18 cellular contexts compared by ENCODE assay signal in genomic region chrX:1506916-1507315, GRCh38. TPM values are rescaled to one million over a fixed set of nuclear protein-coding genes. Genes with fewer than 3 reads are reported as not detected.
A peak's percentile ranks its signal among the peaks of the same experiment; 100 is the strongest.
DNase-seq lines count a peak whose midpoint lies in the region; ATAC-seq and TF ChIP-seq lines count a peak whose summit lies in the region.
"Had no signal": no experiment of that assay in that cellular context is flagged by ENCODE, and none has a peak within 500 bp of the region (broad histone marks: within the 10 kb centered on the region; RNA-seq: fewer than 3 reads in every experiment).

No MANE protein-coding gene starts in this region.

- H3K4me1 ChIP-seq in spleen, result peaks cover 32 to 65% (median 60%) of the 10 kb centered on the region in 6 donors

- no peak for TF ChIP-seq POLR2A in spleen (IDR thresholded peaks at IDR 0.05)

- POLR2A ChIA-PET in CD4-positive, alpha-beta T cell (lab: Charles Lee), result no interaction called here

- H3K27ac Mint-ChIP-seq in CD4-positive, alpha-beta T cell, result peak overlapping the region; percentile 76
- H3K27ac Mint-ChIP-seq in T-helper 17 cell, result peak overlapping the region; percentile 87
- H3K27ac Mint-ChIP-seq: HFFc6 had no signal

- intact Hi-C loops in CD4-positive, alpha-beta T cell (cut with DNase I, micrococcal nuclease), result no loop called here
- intact Hi-C loops in spleen (cut with DNase I; ENCODE audit: low total_unique reads), result no loop called here

- H3K4me1 Mint-ChIP-seq in CD4-positive, alpha-beta T cell (ENCODE audit: low read depth), result peaks cover 36% of the 10 kb centered on the region
- peaks cover 22% of the 10 kb centered on the region for H3K4me1 Mint-ChIP-seq in T-helper 17 cell

- no peaks in the 10 kb centered on the region for H3K9me3 ChIP-seq in CD4-positive, alpha-beta T cell (ENCODE audit: control insufficient read depth, low read length)
- H3K9me3 ChIP-seq in T-helper 17 cell (ENCODE audit: control insufficient read depth, low read length, poor library complexity, severe bottlenecking), result no peaks in the 10 kb centered on the region
- peaks cover 0 to 11% (median 0%) of the 10 kb centered on the region in 8 donors for H3K9me3 ChIP-seq in spleen

- H3K4me3 ChIP-seq in spleen, result no peak overlapping the region
- H3K4me3 ChIP-seq: PC-9 had no signal

- H3K9me3 Mint-ChIP-seq in CD4-positive, alpha-beta T cell, result peaks cover 3% of the 10 kb centered on the region

- H3K27me3 Mint-ChIP-seq in CD4-positive, alpha-beta T cell, result no peaks in the 10 kb centered on the region
- no peaks in the 10 kb centered on the region for H3K27me3 Mint-ChIP-seq in T-helper 17 cell

- ATAC-seq in CD4-positive, alpha-beta T cell (ENCODE audit: poor library complexity), result no peak
- ATAC-seq in T-helper 17 cell (no peak), GM21529 (IDR thresholded peaks at IDR 0.05; ENCODE audit: unreplicated experiment) (no peak)

- peak; percentile 38 for DNase-seq in activated CD8-positive, alpha-beta memory T cell treated with anti-CD3 and anti-CD28 coated beads for 24 hours
- no peak for DNase-seq in activated CD8-positive, alpha-beta memory T cell treated with anti-CD3 and anti-CD28 coated beads, Interleukin-2, amount 50 U/mL, for 4 hours
- DNase-seq in CD4-positive, alpha-beta T cell, result no peak
- DNase-seq in T-helper 17 cell (no peak), spleen (peak; percentile 55), iPS-NIHi11 (ENCODE audit: low spot score) (no peak), NCI-H82 (lab: John Stamatoyannopoulos, UW) (no peak)
- DNase-seq: AML-193, DMS 273 treated with DMSO at 0.1 percent for 48 hours, HFFc6, KG1, NCI-H1092, NCI-H1694, NCI-H69, PC-9 had no signal

- WGBS in spleen, 5 donors, result 68 to 87% (median 83%) methylated on average over 13 to 15 of the region's 15 CpGs

- CTCF ChIA-PET in CD4-positive, alpha-beta T cell (lab: Charles Lee), result no interaction called here

- H3K36me3 Mint-ChIP-seq in CD4-positive, alpha-beta T cell (ENCODE audit: low read depth), result peaks cover 46% of the 10 kb centered on the region
- peaks cover 4% of the 10 kb centered on the region for H3K36me3 Mint-ChIP-seq in T-helper 17 cell (ENCODE audit: low read depth)

- peaks cover 0 to 15% (median 0%) of the 10 kb centered on the region in 6 donors for H3K36me3 ChIP-seq in spleen

- H3K27ac ChIP-seq in CD4-positive, alpha-beta T cell (ENCODE audit: low read depth, low read length), result no peak overlapping the region
- H3K27ac ChIP-seq in spleen, result peak overlapping the region in 3 of 8 donors; percentile 59 to 76 (median 71)
- H3K27ac ChIP-seq: PC-9 had no signal

- no peaks in the 10 kb centered on the region for H3K27me3 ChIP-seq in CD4-positive, alpha-beta T cell (ENCODE audit: control insufficient read depth, insufficient read depth, low read length)
- no peaks in the 10 kb centered on the region for H3K27me3 ChIP-seq in spleen (replicated peaks in 1 of 7)

- TF ChIP-seq CTCF in CD4-positive, alpha-beta T cell (IDR thresholded peaks at IDR 0.05), result no peak
- TF ChIP-seq CTCF in spleen (IDR thresholded peaks at IDR 0.05 in 8 of 11, conservative IDR thresholded peaks at IDR 0.05 in 3 of 11), result no peak

- no peak overlapping the region for H3K4me3 Mint-ChIP-seq in CD4-positive, alpha-beta T cell
- H3K4me3 Mint-ChIP-seq in T-helper 17 cell, result no peak overlapping the region
- H3K4me3 Mint-ChIP-seq: HFFc6 had no signal

RNA-seq across cellular contexts. Expression of gene P2RY8, which starts 30.1 kb away (rescaled TPM):
- 100 to 1,000 TPM; 139 TPM for total RNA-seq in CD4-positive, alpha-beta T cell
- total RNA-seq in T-helper 17 cell, result 100 to 1,000 TPM; 131 to 141 TPM
- total RNA-seq in spleen, result 10 to 100 TPM; 19.5 to 32.2 (median 30.0) TPM
- polyA plus RNA-seq in spleen, result 10 to 100 TPM in 1 of 3 donors, 1 to 10 TPM in 2; 8.1 to 15.5 (median 8.5) TPM
- total RNA-seq: A673, HFFc6, MCF 10A, PC-9 had no signal

RNA-seq across cellular contexts. Expression of gene ASMTL, which starts 54.2 kb away (rescaled TPM):
- 10 to 100 TPM; 34.6 to 39.3 TPM for total RNA-seq in CD4-positive, alpha-beta T cell
- total RNA-seq in T-helper 17 cell, result 10 to 100 TPM; 33.8 to 34.6 TPM
- 10 to 100 TPM; 21.3 to 35.5 (median 27.9) TPM for total RNA-seq in spleen
- polyA plus RNA-seq in spleen, result 10 to 100 TPM; 25.0 to 28.8 (median 26.6) TPM

Comparison
In these comparisons a context has a peak if more than half of its experiments do, and no peak if none do; other contexts are left out.
1. DNase-seq: peak in activated CD8-positive, alpha-beta memory T cell treated with anti-CD3 and anti-CD28 coated beads for 24 hours (single experiment) and spleen (single experiment); none in activated CD8-positive, alpha-beta memory T cell treated with anti-CD3 and anti-CD28 coated beads, Interleukin-2, amount 50 U/mL, for 4 hours (single experiment), CD4-positive, alpha-beta T cell (0 of 10), T-helper 17 cell (0 of 3), iPS-NIHi11 (single experiment) and NCI-H82 (single experiment).